9 cellular contexts compared by ENCODE assay signal in the genomic region with DNA sequence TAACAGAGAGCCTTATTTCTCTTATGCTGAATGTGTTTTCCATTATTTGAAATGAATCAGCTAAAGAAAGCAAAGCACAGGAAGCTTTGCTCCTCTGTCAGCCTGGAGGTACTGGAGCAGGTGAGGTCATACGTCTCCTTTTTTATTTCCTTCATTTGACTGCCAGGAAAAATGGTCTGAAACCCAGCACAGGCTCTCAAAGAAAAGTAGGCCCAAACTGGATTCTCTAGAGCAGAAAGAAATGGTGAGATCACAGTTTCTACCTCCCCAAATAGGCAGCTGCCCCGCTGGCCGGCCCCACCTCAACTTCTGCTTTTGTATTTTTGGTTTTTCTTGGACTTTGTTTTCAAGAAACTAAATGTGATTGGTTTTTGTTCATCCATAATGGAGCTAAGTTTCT.
A peak's percentile ranks its signal among the peaks of the same experiment; 100 is the strongest.
DNase-seq lines count a peak whose midpoint lies in the region; ATAC-seq and TF ChIP-seq lines count a peak whose summit lies in the region.
"Had no signal": no experiment of that assay in that cellular context is flagged by ENCODE, and none has a peak within 500 bp of the region (broad histone marks: within the 10 kb centered on the region; RNA-seq: fewer than 3 reads in every experiment).

No MANE protein-coding gene starts in this region.

- no peaks in the 10 kb centered on the region for H3K27me3 ChIP-seq in spleen (replicated peaks in 1 of 7)

- WGBS in spleen, 5 donors: 25 to 49% (median 46%) methylated on average over 3 of the region's 3 CpGs

- peaks cover 0 to 94% (median 40%) of the 10 kb centered on the region in 6 donors for H3K36me3 ChIP-seq in spleen

- H3K27me3 Mint-ChIP-seq in CD14-positive monocyte (ENCODE audit: low read depth in 3 of 3): peaks cover 0 to 2% (median 0%) of the 10 kb centered on the region in 3 donors
- no peaks in the 10 kb centered on the region for H3K27me3 Mint-ChIP-seq in activated CD4-positive, alpha-beta memory T cell treated with anti-CD3 and anti-CD28 coated beads, Interleukin-2, amount 10 ng/mL, durations not matched to agents 7 days and 5 days

- peak overlapping the region in 1 of 8 donors; percentile 0 for H3K4me3 ChIP-seq in spleen

- TF ChIP-seq POLR2A in spleen (IDR thresholded peaks at IDR 0.05): no peak

- CTCF ChIA-PET in activated CD4-positive, alpha-beta memory T cell treated with anti-CD3 and anti-CD28 coated beads, Interleukin-2, amount 10 ng/mL, durations not matched to agents 7 days and 5 days (lab: Charles Lee): interaction anchor here (0.9 to 1.8 kb wide), 5 partner anchors 18 to 195 kb away, joined by 3 to 7 read pairs (median 4); no protein-coding TSS in a partner anchor

- peak overlapping the region; percentile 15 to 81 (median 66) for H3K27ac ChIP-seq in spleen
- H3K27ac ChIP-seq: parathyroid adenoma had no signal

- peak overlapping the region in 1 of 2 donors; percentile 57 for H3K4me3 Mint-ChIP-seq in CD14-positive monocyte
- H3K4me3 Mint-ChIP-seq in activated CD4-positive, alpha-beta memory T cell treated with anti-CD3 and anti-CD28 coated beads, Interleukin-2, amount 10 ng/mL, durations not matched to agents 7 days and 5 days: peak overlapping the region; percentile 59

- peaks cover 0 to 3% (median 0%) of the 10 kb centered on the region in 7 donors for H3K9me3 Mint-ChIP-seq in CD14-positive monocyte
- H3K9me3 Mint-ChIP-seq in activated CD4-positive, alpha-beta memory T cell treated with anti-CD3 and anti-CD28 coated beads, Interleukin-2, amount 10 ng/mL, durations not matched to agents 7 days and 5 days: peaks cover 4% of the 10 kb centered on the region

- H3K4me1 ChIP-seq in spleen: peaks cover 34 to 91% (median 69%) of the 10 kb centered on the region in 6 donors
- H3K4me1 ChIP-seq: parathyroid adenoma had no signal

- H3K4me1 Mint-ChIP-seq in CD14-positive monocyte: peaks cover 43% of the 10 kb centered on the region
- peaks cover 79% of the 10 kb centered on the region for H3K4me1 Mint-ChIP-seq in activated CD4-positive, alpha-beta memory T cell treated with anti-CD3 and anti-CD28 coated beads, Interleukin-2, amount 10 ng/mL, durations not matched to agents 7 days and 5 days

- peak; percentile 58 for ATAC-seq in HG03196 (IDR thresholded peaks at IDR 0.05; ENCODE audit: unreplicated experiment)
- no peak for ATAC-seq in GM18520 (IDR thresholded peaks at IDR 0.05; ENCODE audit: unreplicated experiment)

- POLR2A ChIA-PET in activated CD4-positive, alpha-beta memory T cell treated with anti-CD3 and anti-CD28 coated beads, Interleukin-2, amount 10 ng/mL, durations not matched to agents 7 days and 5 days (lab: Charles Lee): interaction anchor here (0.8 to 9.7 kb wide), 3 partner anchors 13 to 261 kb away, joined by 3 to 108 read pairs (median 4); partner anchors contain the start of gene EIF4A2

- H3K27ac Mint-ChIP-seq in CD14-positive monocyte: peak overlapping the region in 6 of 7 donors; percentile 68 to 88 (median 72)
- peak overlapping the region; percentile 71 for H3K27ac Mint-ChIP-seq in activated CD4-positive, alpha-beta memory T cell treated with anti-CD3 and anti-CD28 coated beads, Interleukin-2, amount 10 ng/mL, durations not matched to agents 7 days and 5 days

- intact Hi-C loops in CD14-positive monocyte (cut with micrococcal nuclease) (no loop called here), spleen (cut with DNase I; ENCODE audit: low total_unique reads) (no loop called here)

- TF ChIP-seq CTCF in CD14-positive monocyte (IDR thresholded peaks at IDR 0.05): no peak
- no peak for TF ChIP-seq CTCF in spleen (IDR thresholded peaks at IDR 0.05 in 8 of 11, conservative IDR thresholded peaks at IDR 0.05 in 3 of 11)

- peaks cover 52 to 53% of the 10 kb centered on the region in 2 donors for H3K36me3 Mint-ChIP-seq in CD14-positive monocyte
- peaks cover 92% of the 10 kb centered on the region for H3K36me3 Mint-ChIP-seq in activated CD4-positive, alpha-beta memory T cell treated with anti-CD3 and anti-CD28 coated beads, Interleukin-2, amount 10 ng/mL, durations not matched to agents 7 days and 5 days (ENCODE audit: low read depth)

- DNase-seq in CD14-positive monocyte (ENCODE audit: low spot score) (no peak), GM19240 (ENCODE audit: insufficient read length, low spot score) (peak; percentile 34), spleen (no peak), NCI-H2227 (lab: John Stamatoyannopoulos, UW; ENCODE audit: unreplicated experiment) (no peak), NCI-H345 (lab: John Stamatoyannopoulos, UW) (no peak)
- DNase-seq in activated CD4-positive, alpha-beta memory T cell treated with anti-CD3 and anti-CD28 coated beads, Interleukin-2, amount 10 ng/mL, durations not matched to agents 7 days and 5 days: no peak

- H3K9me3 ChIP-seq in spleen: no peaks in the 10 kb centered on the region
